ENCODE assay signal across 8 cellular contexts in genomic region chr5:128201065-128201926, GRCh38.
A peak's percentile ranks its signal among the peaks of the same experiment; 100 is the strongest.
DNase-seq lines count a peak whose midpoint lies in the region; ATAC-seq, FAIRE-seq and TF ChIP-seq lines count a peak whose summit lies in the region.

No MANE protein-coding gene starts in this region.

- H3K36me3 ChIP-seq in DND-41 (ENCODE audit: insufficient read depth, low read length) (no peaks in the 10 kb centered on the region), suprapubic skin (no peaks in the 10 kb centered on the region)

- ATAC-seq in DND-41 (ENCODE audit: insufficient read depth, low read depth) (peak; percentile 86), GM21528 (IDR thresholded peaks at IDR 0.05; ENCODE audit: low FRiP score, unreplicated experiment) (peak; percentile 95)

- 12% methylated on average over 36 of the region's 36 CpGs for WGBS in suprapubic skin

- H3K79me2 ChIP-seq in DND-41 (ENCODE audit: insufficient read depth, low read length), result no peaks in the 10 kb centered on the region

- H3K9me3 ChIP-seq in DND-41 (ENCODE audit: insufficient read depth, low read length, severe bottlenecking) (no peaks in the 10 kb centered on the region), suprapubic skin (no peaks in the 10 kb centered on the region)

- no peaks in the 10 kb centered on the region; the same call in 1 of the 2 replicates for H4K20me1 ChIP-seq in DND-41 (ENCODE audit: insufficient read depth, low read length)

- H3K4me1 ChIP-seq in DND-41 (ENCODE audit: insufficient read depth, low read length), result peaks cover 41% of the 10 kb centered on the region
- H3K4me1 ChIP-seq in suprapubic skin, result peaks cover 10% of the 10 kb centered on the region

- H3K27ac ChIP-seq in DND-41 (ENCODE audit: low read length) (no peak overlapping the region), suprapubic skin (no peak overlapping the region)

- H3K27me3 ChIP-seq in DND-41 (ENCODE audit: insufficient read depth, low read length, poor library complexity), result no peaks in the 10 kb centered on the region
- peaks cover 6% of the 10 kb centered on the region for H3K27me3 ChIP-seq in suprapubic skin

- H3K4me2 ChIP-seq in DND-41 (ENCODE audit: insufficient read depth, low read length), result peak overlapping the region; percentile 64

- no peak overlapping the region for H3K9ac ChIP-seq in DND-41 (ENCODE audit: low read depth, low read length)

- DNase-seq in DND-41 (peak; percentile 85), HuH-7 (ENCODE audit: low spot score) (peak; percentile 53), SHP77 (lab: John Stamatoyannopoulos, UW) (peak; percentile 74 to 76), activated gamma-delta T cell (lab: John Stamatoyannopoulos, UW) (peak; percentile 34), frontal cortex (ENCODE audit: low spot score in 2 of 2) (peak; percentile 73 to 76), occipital lobe (lab: John Stamatoyannopoulos, UW) (peak; percentile 68), suprapubic skin (ENCODE audit: low spot score in 2 of 2) (peak in 1 of 2 donors; percentile 80)

- FAIRE-seq in frontal cortex (lab: Jason Lieb, UNC), result no peak

- H2AFZ ChIP-seq in DND-41 (ENCODE audit: low read depth, low read length), result peak overlapping the region; percentile 55; the same call in 1 of the 2 replicates

- no peak for TF ChIP-seq POLR2A in suprapubic skin (IDR thresholded peaks at IDR 0.05)

- H3K4me3 ChIP-seq in DND-41 (ENCODE audit: low read depth in 1 of 2, low read length in 2 of 2), result peak overlapping the region in 1 of 2 experiments; percentile 39; a peak in 2 of 4 replicates
- peak overlapping the region; percentile 32 for H3K4me3 ChIP-seq in suprapubic skin

- TF ChIP-seq CTCF in DND-41 (IDR thresholded peaks at IDR 0.05; ENCODE audit: borderline replicate concordance, extremely low read depth, low read length, poor library complexity, severe bottlenecking) (peak; percentile 84), suprapubic skin (IDR thresholded peaks at IDR 0.05) (peak; percentile 77 to 83)

- TF ChIP-seq EP300 in suprapubic skin (IDR thresholded peaks at IDR 0.05), result no peak
